In genomic region chr16:58024673-58025350, GRCh38 we compare ENCODE assay signal across 8 cellular contexts. TPM values are rescaled to one million over a fixed set of nuclear protein-coding genes. Genes with fewer than 3 reads are reported as not detected.
DNase-seq lines count a peak whose midpoint lies in the region; ATAC-seq, FAIRE-seq and TF ChIP-seq lines count a peak whose summit lies in the region.

No MANE protein-coding gene starts in this region.

- H3K36me3 Mint-ChIP-seq in activated T-helper 1 cell treated with anti-CD3 and anti-CD28 coated beads, Interleukin-12 subunit alpha, Interleukin-12 subunit beta, Interleukin-2, Interleukin-4 antibody, amounts not matched to agents 30 ng/mL and 10 ng/mL and 1 ng/mL, durations not matched to agents 14 hours and 24 hours and 36 hours (ENCODE audit: low read depth), result peaks cover 3% of the 10 kb centered on the region

- no peak for FAIRE-seq in A549 (lab: Jason Lieb, UNC)

- intact Hi-C loops in activated T-helper 1 cell treated with anti-CD3 and anti-CD28 coated beads, Interleukin-12 subunit alpha, Interleukin-12 subunit beta, Interleukin-2, Interleukin-4 antibody, amounts not matched to agents 30 ng/mL and 10 ng/mL and 1 ng/mL, durations not matched to agents 14 hours and 24 hours and 36 hours (cut with micrococcal nuclease), result loop anchor here (1.0 kb wide), 5 partner anchors 24 to 173 kb away; partner anchors contain the start of genes CFAP20, CSNK2A2 and USB1
- intact Hi-C loops in left ventricle myocardium superior (cut with micrococcal nuclease) (no loop called here), gastrocnemius medialis (cut with DNase I; ENCODE audit: low total_unique reads) (loop anchor here (1.0 to 5.0 kb wide), 5 partner anchors 24 to 233 kb away; partner anchors contain the start of genes CSNK2A2, USB1 and ZNF319)

- no peaks in the 10 kb centered on the region for H3K36me3 ChIP-seq in gastrocnemius medialis

- H3K9me3 ChIP-seq in A549 (no peaks in the 10 kb centered on the region), gastrocnemius medialis (no peaks in the 10 kb centered on the region)

- no peaks in the 10 kb centered on the region for H3K9me3 Mint-ChIP-seq in activated T-helper 1 cell treated with anti-CD3 and anti-CD28 coated beads, Interleukin-12 subunit alpha, Interleukin-12 subunit beta, Interleukin-2, Interleukin-4 antibody, amounts not matched to agents 30 ng/mL and 10 ng/mL and 1 ng/mL, durations not matched to agents 14 hours and 24 hours and 36 hours

- TF ChIP-seq RAD21 in A549 (conservative IDR thresholded peaks at IDR 0.05 in 1 of 2, IDR thresholded peaks at IDR 0.05 in 1 of 2), result no peak

- H3K27ac Mint-ChIP-seq in activated T-helper 1 cell treated with anti-CD3 and anti-CD28 coated beads, Interleukin-12 subunit alpha, Interleukin-12 subunit beta, Interleukin-2, Interleukin-4 antibody, amounts not matched to agents 30 ng/mL and 10 ng/mL and 1 ng/mL, durations not matched to agents 14 hours and 24 hours and 36 hours, result peak overlapping the region; percentile 77

- POLR2A ChIA-PET in A549 (lab: Yijun Ruan, JAX), result interaction anchor here (0.6 kb wide), 1 partner anchor 205 kb away, joined by 5 read pairs; no protein-coding TSS in a partner anchor

- CTCF ChIA-PET in A549 (lab: Yijun Ruan, JAX), result interaction anchor here (1.4 to 3.1 kb wide), 3 partner anchors 97 to 125 kb away, joined by 4 to 31 read pairs (median 8); no protein-coding TSS in a partner anchor

- no peak for TF ChIP-seq POLR2A in A549 (IDR thresholded peaks at IDR 0.05; ENCODE audit: low read length)
- TF ChIP-seq POLR2A in gastrocnemius medialis (IDR thresholded peaks at IDR 0.05), result no peak

- in situ Hi-C loops in gastrocnemius medialis (cut with MboI; ENCODE audit: low sequenced_read_pairs in 4 of 4), result loop anchor here (5.0 to 25.0 kb wide), 5 partner anchors 97 to 288 kb away; partner anchors contain the start of genes CFAP20 (in 3 of the 4) and KATNB1 (in 1 of the 4)

- 39% methylated on average over 49 of the region's 49 CpGs for WGBS in A549 (ENCODE audit: missing lambda C conversion rate)

- ATAC-seq in A549, result no peak
- ATAC-seq in HG02981 (IDR thresholded peaks at IDR 0.05; ENCODE audit: unreplicated experiment), result peak; percentile 11
- no peak for ATAC-seq in left ventricle myocardium superior
- ATAC-seq in gastrocnemius medialis, result peak in 1 of 2 donors; percentile 8
- ATAC-seq in GM21526 (IDR thresholded peaks at IDR 0.05; ENCODE audit: low FRiP score, unreplicated experiment), result no peak
- no peak for ATAC-seq in GM19452 (IDR thresholded peaks at IDR 0.05; ENCODE audit: unreplicated experiment)

- peak overlapping the region; percentile 89 for H3K4me3 Mint-ChIP-seq in activated T-helper 1 cell treated with anti-CD3 and anti-CD28 coated beads, Interleukin-12 subunit alpha, Interleukin-12 subunit beta, Interleukin-2, Interleukin-4 antibody, amounts not matched to agents 30 ng/mL and 10 ng/mL and 1 ng/mL, durations not matched to agents 14 hours and 24 hours and 36 hours

- peak overlapping the region; percentile 99 for H3K4me2 ChIP-seq in A549

- peak overlapping the region; percentile 79 to 84; a peak in 5 of 6 replicates for H3K27ac ChIP-seq in A549
- H3K27ac ChIP-seq in gastrocnemius medialis, result peak overlapping the region; percentile 73 to 92 (median 91)

- no peaks in the 10 kb centered on the region for H3K27me3 ChIP-seq in gastrocnemius medialis

- no peak for TF ChIP-seq CTCF in A549 (IDR thresholded peaks at IDR 0.05)
- no peak for TF ChIP-seq CTCF in gastrocnemius medialis (IDR thresholded peaks at IDR 0.05 in 4 of 5, conservative IDR thresholded peaks at IDR 0.05 in 1 of 5)

- H3K4me3 ChIP-seq in A549 (peak overlapping the region; percentile 80), gastrocnemius medialis (peak overlapping the region; percentile 66 to 99 (median 70))

- TF ChIP-seq EP300 in A549 (IDR thresholded peaks at IDR 0.05), result no peak

- DNase-seq in A549 (ENCODE audit: low read depth in 1 of 2, low spot score in 1 of 2) (peak in 1 of 2 experiments; percentile 25), left ventricle myocardium superior (peak; percentile 63), gastrocnemius medialis (peak in 1 of 2 donors; percentile 23), activated gamma-delta T cell (lab: John Stamatoyannopoulos, UW) (no peak)
- no peak for DNase-seq in activated T-helper 1 cell treated with anti-CD3 and anti-CD28 coated beads, Interleukin-12 subunit alpha, Interleukin-12 subunit beta, Interleukin-2, Interleukin-4 antibody, amounts not matched to agents 30 ng/mL and 10 ng/mL and 1 ng/mL, durations not matched to agents 14 hours and 24 hours and 36 hours (ENCODE audit: low spot score)

- peaks cover 27% of the 10 kb centered on the region for H3K27me3 Mint-ChIP-seq in activated T-helper 1 cell treated with anti-CD3 and anti-CD28 coated beads, Interleukin-12 subunit alpha, Interleukin-12 subunit beta, Interleukin-2, Interleukin-4 antibody, amounts not matched to agents 30 ng/mL and 10 ng/mL and 1 ng/mL, durations not matched to agents 14 hours and 24 hours and 36 hours (ENCODE audit: insufficient read depth)

- peaks cover 20% of the 10 kb centered on the region; the same call in 1 of the 3 replicates for H3K4me1 ChIP-seq in A549
- H3K4me1 ChIP-seq in gastrocnemius medialis, result peaks cover 25 to 42% of the 10 kb centered on the region in 2 donors

- peaks cover 16% of the 10 kb centered on the region for H3K4me1 Mint-ChIP-seq in activated T-helper 1 cell treated with anti-CD3 and anti-CD28 coated beads, Interleukin-12 subunit alpha, Interleukin-12 subunit beta, Interleukin-2, Interleukin-4 antibody, amounts not matched to agents 30 ng/mL and 10 ng/mL and 1 ng/mL, durations not matched to agents 14 hours and 24 hours and 36 hours (ENCODE audit: low read depth)

TF ChIP-seq in A549, 52 proteins besides CTCF, POLR2A, EP300 and RAD21:
- no peak for TF ChIP-seq MYC (IDR thresholded peaks at IDR 0.05; ENCODE audit: borderline replicate concordance, low read length)
- no peak for TF ChIP-seq ZNF302 (CRISPR knock-in tag; IDR thresholded peaks at IDR 0.05)
- TF ChIP-seq EHMT2 (IDR thresholded peaks at IDR 0.05; ENCODE audit: low read depth), result no peak
- no peak for TF ChIP-seq KDM5A (IDR thresholded peaks at IDR 0.05)
- TF ChIP-seq RNF2 (IDR thresholded peaks at IDR 0.05; ENCODE audit: borderline replicate concordance, low read depth), result no peak
- TF ChIP-seq HOXA7 (CRISPR knock-in tag; IDR thresholded peaks at IDR 0.05), result no peak
- no peak for TF ChIP-seq CHD2 (IDR thresholded peaks at IDR 0.05; ENCODE audit: low read length, partially characterized antibody)
- TF ChIP-seq EHF (CRISPR knock-in tag; IDR thresholded peaks at IDR 0.05), result no peak
- no peak for TF ChIP-seq CHD4 (IDR thresholded peaks at IDR 0.05; ENCODE audit: borderline replicate concordance)
- TF ChIP-seq HEYL (CRISPR knock-in tag; IDR thresholded peaks at IDR 0.05), result no peak

RNA-seq across cellular contexts. Expression of gene MMP15, which starts 0.7 kb away (rescaled TPM):
- 4.3 and 5.2 TPM in 2 replicates for polyA plus RNA-seq in A549 (2011; rRNA removed)
- polyA plus RNA-seq in A549 (2012; cell fraction: cytosol; rRNA removed), result 9.0 and 14.5 TPM in 2 replicates
- 25.4 and 32.6 TPM in 2 replicates for polyA plus RNA-seq in A549 (2012; cell fraction: nucleus; rRNA removed)
- 9.8 to 11.2 TPM (median 10.3 TPM) in 3 replicates for polyA plus RNA-seq in A549 (2017; fragmentation: RNase III; extraction: RNeasy Plus Mini Kit Qiagen cat#74134 plus additional on column Dnase treatment)
- 6.6 TPM in 2 replicates for polyA minus RNA-seq in A549 (2011; rRNA and poly(A)+ RNA removed)
- total RNA-seq in activated T-helper 1 cell treated with anti-CD3 and anti-CD28 coated beads, Interleukin-12 subunit alpha, Interleukin-12 subunit beta, Interleukin-2, Interleukin-4 antibody, amounts not matched to agents 30 ng/mL and 10 ng/mL and 1 ng/mL, durations not matched to agents 14 hours and 24 hours and 36 hours, result 1.1 and 1.3 TPM in 2 replicates
- 62.2 TPM for total RNA-seq in left ventricle myocardium superior
- 1 to 10 TPM; 2.9 to 8.1 (median 4.9) TPM for total RNA-seq in gastrocnemius medialis

RNA-seq across cellular contexts. Expression of gene USB1, which starts 23.6 kb away (rescaled TPM):
- polyA plus RNA-seq in A549 (2011; rRNA removed) (88.2 and 88.8 TPM in 2 replicates), A549 (2017; fragmentation: RNase III; extraction: RNeasy Plus Mini Kit Qiagen cat#74134 plus additional on column Dnase treatment) (132 to 143 TPM (median 140 TPM) in 3 replicates)
- polyA plus RNA-seq in A549 (2012; cell fraction: cytosol; rRNA removed), result 170 and 213 TPM in 2 replicates
- 84.5 and 103 TPM in 2 replicates for polyA plus RNA-seq in A549 (2012; cell fraction: nucleus; rRNA removed)
- 111 and 129 TPM in 2 replicates for polyA minus RNA-seq in A549 (2011; rRNA and poly(A)+ RNA removed)
- total RNA-seq in activated T-helper 1 cell treated with anti-CD3 and anti-CD28 coated beads, Interleukin-12 subunit alpha, Interleukin-12 subunit beta, Interleukin-2, Interleukin-4 antibody, amounts not matched to agents 30 ng/mL and 10 ng/mL and 1 ng/mL, durations not matched to agents 14 hours and 24 hours and 36 hours, result 60.8 and 63.0 TPM in 2 replicates
- total RNA-seq in left ventricle myocardium superior (28.3 TPM), gastrocnemius medialis (10 to 100 TPM in 2 of 4 donors, 1 to 10 TPM in 2; 5.7 to 31.2 (median 15.9) TPM)

RNA-seq across cellular contexts. Expression of gene ZNF319, which starts 24.3 kb away (rescaled TPM):
- polyA plus RNA-seq in A549 (2011; rRNA removed), result 10.8 and 12.0 TPM in 2 replicates
- 12.6 and 15.6 TPM in 2 replicates for polyA plus RNA-seq in A549 (2012; cell fraction: cytosol; rRNA removed)
- polyA plus RNA-seq in A549 (2012; cell fraction: nucleus; rRNA removed), result 13.5 and 27.6 TPM in 2 replicates
- 11.1 to 11.6 TPM (median 11.3 TPM) in 3 replicates for polyA plus RNA-seq in A549 (2017; fragmentation: RNase III; extraction: RNeasy Plus Mini Kit Qiagen cat#74134 plus additional on column Dnase treatment)
- polyA minus RNA-seq in A549 (2011; rRNA and poly(A)+ RNA removed), result 11.4 and 13.3 TPM in 2 replicates
- 8.5 and 9.1 TPM in 2 replicates for total RNA-seq in activated T-helper 1 cell treated with anti-CD3 and anti-CD28 coated beads, Interleukin-12 subunit alpha, Interleukin-12 subunit beta, Interleukin-2, Interleukin-4 antibody, amounts not matched to agents 30 ng/mL and 10 ng/mL and 1 ng/mL, durations not matched to agents 14 hours and 24 hours and 36 hours
- 9.2 TPM for total RNA-seq in left ventricle myocardium superior
- total RNA-seq in gastrocnemius medialis, result 1 to 10 TPM; 4.4 to 7.5 (median 6.7) TPM

RNA-seq across cellular contexts. Expression of gene CNGB1, which starts 53.9 kb away (rescaled TPM):
- polyA plus RNA-seq in A549 (2011; rRNA removed), result 0.12 and 0.39 TPM in 2 replicates
- 0.19 and 0.45 TPM in 2 replicates for polyA plus RNA-seq in A549 (2012; cell fraction: cytosol; rRNA removed)
- 0.11 and 0.29 TPM in 2 replicates for polyA plus RNA-seq in A549 (2012; cell fraction: nucleus; rRNA removed)
- polyA plus RNA-seq in A549 (2017; fragmentation: RNase III; extraction: RNeasy Plus Mini Kit Qiagen cat#74134 plus additional on column Dnase treatment), result 0.15 to 0.23 TPM (median 0.21 TPM) in 3 replicates
- 0.10 TPM in 1 of 2 replicates, not detected in the other for polyA minus RNA-seq in A549 (2011; rRNA and poly(A)+ RNA removed)
- not detected in 2 replicates for total RNA-seq in activated T-helper 1 cell treated with anti-CD3 and anti-CD28 coated beads, Interleukin-12 subunit alpha, Interleukin-12 subunit beta, Interleukin-2, Interleukin-4 antibody, amounts not matched to agents 30 ng/mL and 10 ng/mL and 1 ng/mL, durations not matched to agents 14 hours and 24 hours and 36 hours
- not detected for total RNA-seq in left ventricle myocardium superior
- not detected for total RNA-seq in gastrocnemius medialis
